Comparison of ENCODE assay signal across 11 cellular contexts in genomic region chr5:170269579-170269978, GRCh38. TPM values are rescaled to one million over a fixed set of nuclear protein-coding genes. Genes with fewer than 3 reads are reported as not detected.
A peak's percentile ranks its signal among the peaks of the same experiment; 100 is the strongest.
DNase-seq lines count a peak whose midpoint lies in the region; ATAC-seq, FAIRE-seq and TF ChIP-seq lines count a peak whose summit lies in the region.
"Had no signal": no experiment of that assay in that cellular context is flagged by ENCODE, and none has a peak within 500 bp of the region (broad histone marks: within the 10 kb centered on the region; RNA-seq: fewer than 3 reads in every experiment).

No MANE protein-coding gene starts in this region.

- H3K79me2 ChIP-seq in astrocyte (ENCODE audit: insufficient read depth, low read length) = no peaks in the 10 kb centered on the region

- ATAC-seq in HG03378 (IDR thresholded peaks at IDR 0.05; ENCODE audit: unreplicated experiment) = no peak

- H3K4me3 ChIP-seq in astrocyte (ENCODE audit: insufficient read depth, low read depth, low read length) (no peak overlapping the region), spleen (peak overlapping the region in 1 of 8 donors; percentile 5), small intestine (ENCODE audit: low read depth in 1 of 2, low read length in 2 of 2) (no peak overlapping the region), thyroid gland (replicated peaks in 1 of 3) (no peak overlapping the region)

- TF ChIP-seq CTCF in astrocyte (IDR thresholded peaks at IDR 0.05; ENCODE audit: insufficient read depth, low read depth, low read length) (no peak), spleen (IDR thresholded peaks at IDR 0.05 in 8 of 11, conservative IDR thresholded peaks at IDR 0.05 in 3 of 11) (no peak), thyroid gland (IDR thresholded peaks at IDR 0.05) (no peak)

- no peaks in the 10 kb centered on the region for H3K4me1 ChIP-seq in astrocyte (ENCODE audit: insufficient read depth, low read length)
- H3K4me1 ChIP-seq in spleen = peaks cover 49 to 100% (median 88%) of the 10 kb centered on the region in 6 donors
- peaks cover 0 to 2% of the 10 kb centered on the region in 2 donors for H3K4me1 ChIP-seq in small intestine (ENCODE audit: control insufficient read depth in 2 of 2, insufficient read depth in 1 of 2, low read depth in 1 of 2, low read length in 1 of 2)
- H3K4me1 ChIP-seq in thyroid gland = peaks cover 3 to 6% of the 10 kb centered on the region in 2 donors

- H3K36me3 Mint-ChIP-seq in T-helper 2 cell treated with Interferon-gamma antibody and Interleukin-4, amounts not matched to agents 5 μg/mL and 100 μg/mL, for 36 hours (ENCODE audit: low read depth) = peaks cover 85% of the 10 kb centered on the region
- H3K36me3 Mint-ChIP-seq in astrocyte (ENCODE audit: low read depth, unreplicated experiment) = no peaks in the 10 kb centered on the region

- H3K36me3 ChIP-seq in astrocyte (ENCODE audit: insufficient read depth, low read length) = no peaks in the 10 kb centered on the region
- H3K36me3 ChIP-seq in spleen = peaks cover 0 to 100% (median 29%) of the 10 kb centered on the region in 6 donors
- H3K36me3 ChIP-seq in small intestine (ENCODE audit: control insufficient read depth in 2 of 2, insufficient read depth in 2 of 2, low read length in 2 of 2) = no peaks in the 10 kb centered on the region
- no peaks in the 10 kb centered on the region for H3K36me3 ChIP-seq in thyroid gland

- peaks cover 73% of the 10 kb centered on the region for H3K4me1 Mint-ChIP-seq in T-helper 2 cell treated with Interferon-gamma antibody and Interleukin-4, amounts not matched to agents 5 μg/mL and 100 μg/mL, for 36 hours (ENCODE audit: low read depth)
- H3K4me1 Mint-ChIP-seq in astrocyte (ENCODE audit: low read depth, unreplicated experiment) = peaks cover 14% of the 10 kb centered on the region

- TF ChIP-seq POLR2A in spleen (IDR thresholded peaks at IDR 0.05) (no peak), thyroid gland (IDR thresholded peaks at IDR 0.05) (no peak)

- H3K9me3 Mint-ChIP-seq in T-helper 2 cell treated with Interferon-gamma antibody and Interleukin-4, amounts not matched to agents 5 μg/mL and 100 μg/mL, for 36 hours = no peaks in the 10 kb centered on the region
- H3K9me3 Mint-ChIP-seq in astrocyte (ENCODE audit: unreplicated experiment) = no peaks in the 10 kb centered on the region

- FAIRE-seq in astrocyte (lab: Jason Lieb, UNC) (no peak), small intestine (lab: Jason Lieb, UNC) (no peak)

- 66 to 83% (median 70%) methylated on average over 7 of the region's 7 CpGs for WGBS in spleen, 5 donors
- WGBS in small intestine, 3 donors = 67 to 84% (median 72%) methylated on average over 7 of the region's 7 CpGs
- 88 to 94% methylated on average over 7 of the region's 7 CpGs for WGBS in thyroid gland, 2 donors

- H3K27ac Mint-ChIP-seq in T-helper 2 cell treated with Interferon-gamma antibody and Interleukin-4, amounts not matched to agents 5 μg/mL and 100 μg/mL, for 36 hours = peak overlapping the region; percentile 80
- H3K27ac Mint-ChIP-seq in astrocyte (ENCODE audit: unreplicated experiment) = no peak overlapping the region

- no peak overlapping the region for H3K9ac ChIP-seq in astrocyte (ENCODE audit: low read length)

- H4K20me1 ChIP-seq in astrocyte (ENCODE audit: insufficient read depth, low read length) = no peaks in the 10 kb centered on the region

- H3K4me2 ChIP-seq in astrocyte (ENCODE audit: low read length) = no peak overlapping the region

- no peak overlapping the region for H2AFZ ChIP-seq in astrocyte (ENCODE audit: low read depth, low read length)

- H3K27me3 Mint-ChIP-seq in T-helper 2 cell treated with Interferon-gamma antibody and Interleukin-4, amounts not matched to agents 5 μg/mL and 100 μg/mL, for 36 hours (ENCODE audit: low read depth) = no peaks in the 10 kb centered on the region
- H3K27me3 Mint-ChIP-seq in astrocyte (ENCODE audit: low read depth, unreplicated experiment) = peaks cover 11% of the 10 kb centered on the region

- H3K27ac ChIP-seq in astrocyte (ENCODE audit: low read depth, low read length) (no peak overlapping the region), spleen (peak overlapping the region; percentile 31 to 99 (median 85)), small intestine (ENCODE audit: low read depth in 1 of 2, low read length in 1 of 2) (peak overlapping the region in 1 of 2 donors; percentile 57), thyroid gland (no peak overlapping the region)

- DNase-seq in HT1080 (ENCODE audit: low read depth) = peak; percentile 93
- peak; percentile 61 for DNase-seq in T-helper 2 cell treated with Interferon-gamma antibody and Interleukin-4, amounts not matched to agents 5 μg/mL and 100 μg/mL, for 36 hours (ENCODE audit: low spot score)
- DNase-seq in astrocyte (ENCODE audit: low read depth) = peak; percentile 6
- DNase-seq in spleen = no peak
- no peak for DNase-seq in Ammon's horn (ENCODE audit: low spot score)
- no peak for DNase-seq in small intestine
- DNase-seq in thyroid gland = no peak
- DNase-seq: EL, IMR-90 had no signal

- H3K4me3 Mint-ChIP-seq in T-helper 2 cell treated with Interferon-gamma antibody and Interleukin-4, amounts not matched to agents 5 μg/mL and 100 μg/mL, for 36 hours = peak overlapping the region; percentile 66
- no peak overlapping the region for H3K4me3 Mint-ChIP-seq in astrocyte (ENCODE audit: unreplicated experiment)

- peaks cover 25% of the 10 kb centered on the region for H3K27me3 ChIP-seq in astrocyte (ENCODE audit: insufficient read depth, low read length)
- H3K27me3 ChIP-seq in spleen (replicated peaks in 1 of 7) = peaks cover 0 to 10% (median 0%) of the 10 kb centered on the region in 7 donors
- no peaks in the 10 kb centered on the region for H3K27me3 ChIP-seq in small intestine (ENCODE audit: control insufficient read depth in 2 of 2, insufficient read depth in 2 of 2, low read length in 2 of 2)
- H3K27me3 ChIP-seq in thyroid gland = no peaks in the 10 kb centered on the region

- intact Hi-C loops in spleen (cut with DNase I; ENCODE audit: low total_unique reads) = loop anchor here (5.0 kb wide), 2 partner anchors 68 to 153 kb away; no protein-coding TSS in a partner anchor
- intact Hi-C loops in thyroid gland (cut with DNase I) = loop anchor here (5.0 to 10.0 kb wide), 2 partner anchors 75 to 158 kb away; no protein-coding TSS in a partner anchor

- no peaks in the 10 kb centered on the region for H3K9me3 ChIP-seq in astrocyte (ENCODE audit: insufficient read depth, low read depth, low read length)
- no peaks in the 10 kb centered on the region for H3K9me3 ChIP-seq in spleen
- no peaks in the 10 kb centered on the region for H3K9me3 ChIP-seq in small intestine (ENCODE audit: control insufficient read depth, low read depth)
- no peaks in the 10 kb centered on the region for H3K9me3 ChIP-seq in thyroid gland

RNA-seq across cellular contexts. Expression of gene LCP2, which starts 28.0 kb away (rescaled TPM):
- total RNA-seq in HT1080 (2014; rRNA removed; shearing (Covaris generic)) = 0.50 TPM in 1 of 2 replicates, not detected in the other
- polyA plus RNA-seq in HT1080 (2015; cell fraction: cytosol; rRNA removed) = not detected in 2 replicates
- 0.12 and 1.1 TPM in 2 replicates for polyA plus RNA-seq in HT1080 (2015; cell fraction: nucleus; rRNA removed)
- total RNA-seq in astrocyte (0.09 TPM in 1 of 2 replicates, not detected in the other), spleen (100 to 1,000 TPM; 186 to 272 (median 219) TPM), thyroid gland (10 to 100 TPM in 1 of 4 donors, 1 to 10 TPM in 3; 3.2 to 22.7 (median 6.9) TPM)
- polyA plus RNA-seq in spleen (10 to 100 TPM; 28.3 to 33.1 (median 29.3) TPM), small intestine (1 to 10 TPM; 2.9 to 9.2 (median 6.4) TPM)
- total RNA-seq: IMR-90 had no signal
- polyA plus RNA-seq: IMR-90 had no signal

RNA-seq across cellular contexts. Expression of gene C5orf58, which starts 36.8 kb away (rescaled TPM):
- total RNA-seq in HT1080 (2014; rRNA removed; shearing (Covaris generic)) = 2.4 and 7.7 TPM in 2 replicates
- 13.5 and 23.6 TPM in 2 replicates for polyA plus RNA-seq in HT1080 (2015; cell fraction: cytosol; rRNA removed)
- polyA plus RNA-seq in HT1080 (2015; cell fraction: nucleus; rRNA removed) = 10.5 and 13.1 TPM in 2 replicates
- total RNA-seq in astrocyte (not detected in 2 replicates), spleen (not detected), thyroid gland (not detected)
- polyA plus RNA-seq in spleen (under 1 TPM in 1 of 3 donors, not detected in 2; 0.35 TPM), small intestine (not detected)
- total RNA-seq: activated CD8-positive, alpha-beta memory T cell treated with anti-CD3 and anti-CD28 coated beads for 36 hours; IMR-90 had no signal
- polyA plus RNA-seq: IMR-90 had no signal

Comparison
In these comparisons a context has a peak if more than half of its experiments do, and no peak if none do; other contexts are left out.
1. DNase-seq: peak in HT1080 (single experiment), T-helper 2 cell treated with Interferon-gamma antibody and Interleukin-4, amounts not matched to agents 5 μg/mL and 100 μg/mL, for 36 hours (single experiment) and astrocyte (single experiment); none in spleen (single experiment), Ammon's horn (single experiment), small intestine (single experiment) and thyroid gland (0 of 2).
2. H3K27ac ChIP-seq: peak in spleen (8 of 8); none in astrocyte (single experiment) and thyroid gland (0 of 3).
3. RNA of gene LCP2, which starts 28.0 kb away (total RNA-seq): 186 to 272 TPM in spleen; 3.2 to 22.7 TPM in thyroid gland, 0.50 TPM in HT1080 and 0.09 TPM in astrocyte; every median in the first group is over 4 times any median in the second.